Comparison of ENCODE assay signal across 8 cellular contexts in genomic region chr1:234963180-234963903, GRCh38.
DNase-seq lines count a peak whose midpoint lies in the region; ATAC-seq and TF ChIP-seq lines count a peak whose summit lies in the region.

No MANE protein-coding gene starts in this region.

- H3K4me1 ChIP-seq in Caco-2 (peaks cover 66% of the 10 kb centered on the region), KMS-11 (ENCODE audit: low read depth, poor library complexity, severe bottlenecking) (peaks cover 49% of the 10 kb centered on the region)

- peak overlapping the region; percentile 78 for H3K4me3 Mint-ChIP-seq in Caco-2 (ENCODE audit: unreplicated experiment)
- peak overlapping the region; percentile 69 for H3K4me3 Mint-ChIP-seq in central memory CD8-positive, alpha-beta T cell

- TF ChIP-seq CTCF in Caco-2 (IDR thresholded peaks at IDR 0.05; ENCODE audit: insufficient read depth in 1 of 2, low read depth in 1 of 2, low read length in 1 of 2, severe bottlenecking in 1 of 2, unreplicated experiment in 1 of 2) (no peak), KMS-11 (conservative IDR thresholded peaks at IDR 0.05; ENCODE audit: low read depth, low read length) (no peak), omental fat pad (IDR thresholded peaks at IDR 0.05) (no peak)

- no peaks in the 10 kb centered on the region for H3K79me2 ChIP-seq in KMS-11 (ENCODE audit: insufficient read depth, low read depth)

- peak; percentile 84 for ATAC-seq in GM21529 (IDR thresholded peaks at IDR 0.05; ENCODE audit: unreplicated experiment)
- peak; percentile 97 for ATAC-seq in activated CD4-positive, CD25-positive, alpha-beta regulatory T cell treated with anti-CD3 and anti-CD28 coated beads, Interleukin-2, amount 50 U/mL, for 24 hours
- peak; percentile 89 for ATAC-seq in central memory CD8-positive, alpha-beta T cell (replicated peaks; ENCODE audit: extremely low read depth, poor library complexity, severe bottlenecking)
- no peak for ATAC-seq in omental fat pad (ENCODE audit: low FRiP score)

- H3K4me2 ChIP-seq in KMS-11 = peak overlapping the region; percentile 83

- peak overlapping the region; percentile 63; the same call in 1 of the 2 replicates for H3K9ac ChIP-seq in KMS-11

- H3K4me3 ChIP-seq in Caco-2 (ENCODE audit: low read depth, low read length) (peak overlapping the region; percentile 6; the same call in 1 of the 2 replicates), KMS-11 (IDR thresholded peaks at IDR 0.05; ENCODE audit: insufficient read depth, low read depth, low read length) (peak overlapping the region; percentile 68)

- H3K36me3 ChIP-seq in Caco-2 (ENCODE audit: control insufficient read depth, insufficient read depth, low read length) = no peaks in the 10 kb centered on the region
- H3K36me3 ChIP-seq in KMS-11 (ENCODE audit: insufficient read depth) = no peaks in the 10 kb centered on the region

- H3K27me3 ChIP-seq in Caco-2 (replicated peaks; ENCODE audit: control insufficient read depth, insufficient read depth, low read length) (no peaks in the 10 kb centered on the region), KMS-11 (ENCODE audit: insufficient read depth, low read depth) (peaks cover 20% of the 10 kb centered on the region; the same call in 1 of the 2 replicates)

- peaks cover 76% of the 10 kb centered on the region for H3K4me1 Mint-ChIP-seq in Caco-2 (ENCODE audit: low read depth, unreplicated experiment)
- H3K4me1 Mint-ChIP-seq in central memory CD8-positive, alpha-beta T cell = peaks cover 55% of the 10 kb centered on the region

- H2AFZ ChIP-seq in KMS-11 (ENCODE audit: low read depth) = peak overlapping the region; percentile 74

- no peaks in the 10 kb centered on the region for H3K9me3 ChIP-seq in Caco-2

- DNase-seq in Caco-2 = peak; percentile 85 to 88
- DNase-seq in central memory CD8-positive, alpha-beta T cell (ENCODE audit: low spot score in 2 of 2) = peak; percentile 64 to 82
- peak; percentile 91 for DNase-seq in mesenteric fat pad (ENCODE audit: low spot score)
- DNase-seq in stimulated activated CD8-positive, alpha-beta memory T cell treated with anti-CD3 and anti-CD28 coated beads, Interleukin-4, amount 100 ng/mL, for 24 hours (ENCODE audit: low read depth) = peak; percentile 84
- no peak for DNase-seq in omental fat pad (ENCODE audit: low spot score)

- H3K27me3 Mint-ChIP-seq in Caco-2 (ENCODE audit: insufficient read depth, unreplicated experiment) = no peaks in the 10 kb centered on the region
- no peaks in the 10 kb centered on the region for H3K27me3 Mint-ChIP-seq in central memory CD8-positive, alpha-beta T cell

- peaks cover 19% of the 10 kb centered on the region for H3K36me3 Mint-ChIP-seq in Caco-2 (ENCODE audit: insufficient read depth, unreplicated experiment)
- peaks cover 2% of the 10 kb centered on the region for H3K36me3 Mint-ChIP-seq in central memory CD8-positive, alpha-beta T cell (ENCODE audit: insufficient read depth)

- H3K27ac Mint-ChIP-seq in Caco-2 (ENCODE audit: unreplicated experiment) = peak overlapping the region; percentile 89
- H3K27ac Mint-ChIP-seq in central memory CD8-positive, alpha-beta T cell (ENCODE audit: low read depth) = peak overlapping the region; percentile 92

- POLR2A ChIA-PET in Caco-2 (lab: Charles Lee) = interaction anchor here (0.6 to 2.8 kb wide), 5 partner anchors 11 to 239 kb away, joined by 3 to 20 read pairs (median 5); no protein-coding TSS in a partner anchor

- CTCF ChIA-PET in Caco-2 (lab: Charles Lee) = interaction anchor here (0.7 to 2.3 kb wide), 4 partner anchors 11 to 453 kb away, joined by 3 to 8 read pairs (median 3); no protein-coding TSS in a partner anchor

- H3K9me3 Mint-ChIP-seq in Caco-2 (ENCODE audit: unreplicated experiment) = no peaks in the 10 kb centered on the region
- H3K9me3 Mint-ChIP-seq in central memory CD8-positive, alpha-beta T cell = no peaks in the 10 kb centered on the region

- H4K20me1 ChIP-seq in KMS-11 (ENCODE audit: insufficient read depth) = no peaks in the 10 kb centered on the region

- intact Hi-C loops in Caco-2 (cut with micrococcal nuclease; ENCODE audit: unreplicated experiment) = loop anchor here (1.0 to 5.0 kb wide), 13 partner anchors 8 to 464 kb away; no protein-coding TSS in a partner anchor

- peak overlapping the region; percentile 82 for H3K27ac ChIP-seq in KMS-11

- no TSS peak for BruUV-seq in Caco-2 (replicated peaks; lab: Mats Ljungman, UMichigan)
